ENCODE assay signal across 23 cellular contexts in genomic region chr1:162596514-162597170, GRCh38. TPM values are rescaled to one million over a fixed set of nuclear protein-coding genes. Genes with fewer than 3 reads are reported as not detected.
"Had no signal": no experiment of that assay in that cellular context is flagged by ENCODE, and none has a peak within 500 bp of the region (broad histone marks: within the 10 kb centered on the region; RNA-seq: fewer than 3 reads in every experiment).

No MANE protein-coding gene starts in this region.

- H3K4me1 Mint-ChIP-seq: activated naive CD8-positive, alpha-beta T cell treated with anti-CD3 and anti-CD28 coated beads for 36 hours; endodermal cell had no signal

- H3K27ac Mint-ChIP-seq: activated naive CD8-positive, alpha-beta T cell treated with anti-CD3 and anti-CD28 coated beads for 36 hours; activated T-helper 1 cell treated with anti-CD3 and anti-CD28 coated beads, Interleukin-12 subunit alpha, Interleukin-12 subunit beta, Interleukin-2, Interleukin-4 antibody, amounts not matched to agents 30 ng/mL and 10 ng/mL and 1 ng/mL, durations not matched to agents 14 hours and 24 hours and 36 hours; endodermal cell; naive thymus-derived CD4-positive, alpha-beta T cell had no signal

- H3K36me3 ChIP-seq: ovary had no signal

- H3K9me3 Mint-ChIP-seq: activated naive CD8-positive, alpha-beta T cell treated with anti-CD3 and anti-CD28 coated beads for 36 hours; activated T-helper 1 cell treated with anti-CD3 and anti-CD28 coated beads, Interleukin-12 subunit alpha, Interleukin-12 subunit beta, Interleukin-2, Interleukin-4 antibody, amounts not matched to agents 30 ng/mL and 10 ng/mL and 1 ng/mL, durations not matched to agents 14 hours and 24 hours and 36 hours; endodermal cell had no signal

- FAIRE-seq: colon, urothelium cell line had no signal

- DNase-seq: activated CD4-positive, alpha-beta T cell treated with anti-CD3 and anti-CD28 coated beads, Interleukin-2, amount 50 U/mL, for 4 hours; activated naive CD8-positive, alpha-beta T cell treated with anti-CD3 and anti-CD28 coated beads for 36 hours; activated T-cell treated with anti-CD3 and anti-CD28 coated beads for 4 hours; amygdala; dorsolateral prefrontal cortex; endodermal cell; foreskin melanocyte; glutamatergic neuron; kidney glomerular epithelial cell; mesendoderm; naive thymus-derived CD4-positive, alpha-beta T cell; ovary; stimulated activated CD4-positive, alpha-beta T cell treated with anti-CD3 and anti-CD28 coated beads, Interleukin-12 subunit alpha, Interleukin-12 subunit beta, amount 100 ng/mL, for 4 hours; stimulated activated CD4-positive, alpha-beta T cell treated with anti-CD3 and anti-CD28 coated beads, Interleukin-1b, Interleukin-23, amount 100 ng/mL, for 48 hours; stimulated activated CD8-positive, alpha-beta memory T cell treated with anti-CD3 and anti-CD28 coated beads, Interleukin-4, amount 100 ng/mL, for 48 hours; stimulated activated naive CD4-positive, alpha-beta T cell; T-helper 2 cell; tibial artery had no signal

- H3K27ac ChIP-seq: dorsolateral prefrontal cortex, epithelial cell of prostate, ovary, tibial artery, VCaP had no signal

- H3K27me3 ChIP-seq: dorsolateral prefrontal cortex, ovary, tibial artery had no signal

- H3K4me3 ChIP-seq: dorsolateral prefrontal cortex, ovary, tibial artery had no signal

- H3K27me3 Mint-ChIP-seq: activated naive CD8-positive, alpha-beta T cell treated with anti-CD3 and anti-CD28 coated beads for 36 hours; naive thymus-derived CD4-positive, alpha-beta T cell had no signal

- H3K9me3 ChIP-seq: ovary, tibial artery had no signal

- H3K4me3 Mint-ChIP-seq: activated naive CD8-positive, alpha-beta T cell treated with anti-CD3 and anti-CD28 coated beads for 36 hours; activated T-helper 1 cell treated with anti-CD3 and anti-CD28 coated beads, Interleukin-12 subunit alpha, Interleukin-12 subunit beta, Interleukin-2, Interleukin-4 antibody, amounts not matched to agents 30 ng/mL and 10 ng/mL and 1 ng/mL, durations not matched to agents 14 hours and 24 hours and 36 hours; endodermal cell; naive thymus-derived CD4-positive, alpha-beta T cell had no signal

- H3K4me1 ChIP-seq: tibial artery had no signal

- ATAC-seq: naive thymus-derived CD4-positive, alpha-beta T cell had no signal

RNA-seq across cellular contexts. Expression of gene DDR2, which starts 35.6 kb away (rescaled TPM):
- polyA plus RNA-seq: naive thymus-derived CD4-positive, alpha-beta T cell had no signal
